18 cellular contexts compared by ENCODE assay signal in genomic region chr1:214510914-214511638, GRCh38.
"Had no signal": no experiment of that assay in that cellular context is flagged by ENCODE, and none has a peak within 500 bp of the region (broad histone marks: within the 10 kb centered on the region; RNA-seq: fewer than 3 reads in every experiment).

No MANE protein-coding gene starts in this region.

- H3K4me1 ChIP-seq: right atrium auricular region had no signal

- H3K27ac Mint-ChIP-seq: dendritic cell treated with granulocyte-macrophage colony-stimulating factor and Interleukin-4, amounts not matched to agents 40 ng/mL and 50 ng/mL, for 4 days; naive thymus-derived CD8-positive, alpha-beta T cell; stimulated activated effector memory CD8-positive, alpha-beta T cell treated with anti-CD3 and anti-CD28 coated beads, Interleukin-12 subunit alpha, Interleukin-12 subunit beta, amount 100 ng/mL, for 72 hours; stimulated activated naive CD8-positive, alpha-beta T cell treated with anti-CD3 and anti-CD28 coated beads, Interleukin-15, Interleukin-2, amounts not matched to agents 100 ng/mL and 50 ng/mL, for 24 hours had no signal

- H3K36me3 ChIP-seq: heart left ventricle, neutrophil, right atrium auricular region, tibial artery, upper lobe of right lung had no signal

- H3K9me3 ChIP-seq: mucosa of descending colon, neutrophil, right atrium auricular region, tibial artery, upper lobe of right lung had no signal

- H3K27ac ChIP-seq: heart left ventricle, neutrophil, right atrium auricular region, tibial artery, upper lobe of right lung had no signal

- H3K36me3 Mint-ChIP-seq: naive thymus-derived CD8-positive, alpha-beta T cell; stimulated activated effector memory CD8-positive, alpha-beta T cell treated with anti-CD3 and anti-CD28 coated beads, Interleukin-12 subunit alpha, Interleukin-12 subunit beta, amount 100 ng/mL, for 72 hours had no signal

- H3K4me3 Mint-ChIP-seq: central memory CD8-positive, alpha-beta T cell; dendritic cell treated with granulocyte-macrophage colony-stimulating factor and Interleukin-4, amounts not matched to agents 40 ng/mL and 50 ng/mL, for 4 days; naive thymus-derived CD8-positive, alpha-beta T cell; stimulated activated effector memory CD8-positive, alpha-beta T cell treated with anti-CD3 and anti-CD28 coated beads, Interleukin-12 subunit alpha, Interleukin-12 subunit beta, amount 100 ng/mL, for 72 hours; stimulated activated naive CD8-positive, alpha-beta T cell treated with anti-CD3 and anti-CD28 coated beads, Interleukin-15, Interleukin-2, amounts not matched to agents 100 ng/mL and 50 ng/mL, for 24 hours had no signal

- DNase-seq: foreskin melanocyte; heart left ventricle; hippocampal formation; kidney glomerular epithelial cell; mucosa of descending colon; naive thymus-derived CD8-positive, alpha-beta T cell; posterior cingulate gyrus; stimulated activated CD4-positive, alpha-beta T cell treated with anti-CD3 and anti-CD28 coated beads, Interleukin-2, amount 100 ng/mL, for 48 hours; stimulated activated CD8-positive, alpha-beta memory T cell treated with anti-CD3 and anti-CD28 coated beads, Interleukin-4, amount 100 ng/mL, for 48 hours; tibial artery; upper lobe of right lung had no signal

- H3K9me3 Mint-ChIP-seq: central memory CD8-positive, alpha-beta T cell; naive thymus-derived CD8-positive, alpha-beta T cell; stimulated activated effector memory CD8-positive, alpha-beta T cell treated with anti-CD3 and anti-CD28 coated beads, Interleukin-12 subunit alpha, Interleukin-12 subunit beta, amount 100 ng/mL, for 72 hours had no signal

- H3K4me3 ChIP-seq: heart left ventricle, mucosa of descending colon, right atrium auricular region, smooth muscle cell, tibial artery, upper lobe of right lung had no signal

- ATAC-seq: heart left ventricle; mucosa of descending colon; naive thymus-derived CD8-positive, alpha-beta T cell; upper lobe of right lung had no signal

- H3K4me1 Mint-ChIP-seq: central memory CD8-positive, alpha-beta T cell; stimulated activated effector memory CD8-positive, alpha-beta T cell treated with anti-CD3 and anti-CD28 coated beads, Interleukin-12 subunit alpha, Interleukin-12 subunit beta, amount 100 ng/mL, for 72 hours had no signal
